In the genomic region with DNA sequence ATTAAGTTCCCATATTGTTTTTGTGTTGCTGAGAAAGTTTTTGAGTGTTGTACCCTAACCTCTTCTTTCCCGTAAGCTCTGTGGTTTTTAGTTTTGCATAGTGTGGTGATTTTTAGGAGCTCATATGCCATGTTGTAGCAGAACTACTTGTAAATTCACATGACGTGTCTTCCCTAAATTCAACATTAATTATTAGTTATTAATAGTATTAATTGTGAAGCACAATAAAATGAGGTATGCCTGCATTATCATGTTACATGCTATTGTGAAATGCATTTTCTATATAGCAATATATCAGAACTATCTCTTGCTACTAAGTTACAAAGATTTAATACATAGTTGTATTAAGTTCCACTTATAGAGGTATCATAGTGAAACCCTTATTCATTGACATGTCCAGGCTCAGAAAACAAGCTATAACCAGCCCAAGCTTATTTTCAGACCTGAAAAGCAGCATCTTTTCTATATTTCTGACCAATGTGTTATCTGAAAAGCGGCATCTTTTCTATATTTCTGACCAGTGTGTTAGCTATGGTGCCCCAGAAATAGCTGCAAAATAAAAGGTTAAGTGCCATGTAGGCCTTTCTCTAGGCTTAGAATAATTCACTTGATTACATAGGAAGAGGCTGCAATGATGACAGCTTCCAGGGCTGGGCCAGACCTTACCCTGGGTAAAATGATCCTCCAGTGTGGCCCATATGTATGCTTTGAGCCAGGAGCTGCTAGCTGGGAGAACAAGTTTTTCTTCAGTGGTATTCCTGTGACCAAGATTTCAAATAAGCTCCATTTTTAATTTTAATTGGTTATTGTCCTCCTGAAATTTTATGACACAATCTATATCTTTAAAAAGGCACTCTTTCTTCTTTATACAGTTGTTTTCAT, we compare ENCODE assay signal across 1 cellular context.
TF ChIP-seq lines count a peak whose summit lies in the region.

No MANE protein-coding gene starts in this region.

TF ChIP-seq in liver, 16 proteins besides CTCF, POLR2A, EP300 and RAD21 (continued from another document):
- no peak for TF ChIP-seq ZBTB33 (IDR thresholded peaks at IDR 0.05)
- TF ChIP-seq FOXA1 (IDR thresholded peaks at IDR 0.05): no peak
- TF ChIP-seq GABPA (IDR thresholded peaks at IDR 0.05 in 1 of 2, conservative IDR thresholded peaks at IDR 0.05 in 1 of 2): no peak
- no peak for TF ChIP-seq HNF4A (conservative IDR thresholded peaks at IDR 0.05)
- no peak for TF ChIP-seq NR2F2 (IDR thresholded peaks at IDR 0.05)
- no peak for TF ChIP-seq HNF4G (IDR thresholded peaks at IDR 0.05)
- TF ChIP-seq SP1 (IDR thresholded peaks at IDR 0.05): no peak
- TF ChIP-seq YY1 (IDR thresholded peaks at IDR 0.05): no peak
- no peak for TF ChIP-seq MAX (IDR thresholded peaks at IDR 0.05)
- TF ChIP-seq JUND (IDR thresholded peaks at IDR 0.05): no peak
- TF ChIP-seq EGR1 (IDR thresholded peaks at IDR 0.05; ENCODE audit: low read depth in 2 of 2): no peak
- TF ChIP-seq FOXA2 (IDR thresholded peaks at IDR 0.05): no peak
- TF ChIP-seq, protein P1, sequence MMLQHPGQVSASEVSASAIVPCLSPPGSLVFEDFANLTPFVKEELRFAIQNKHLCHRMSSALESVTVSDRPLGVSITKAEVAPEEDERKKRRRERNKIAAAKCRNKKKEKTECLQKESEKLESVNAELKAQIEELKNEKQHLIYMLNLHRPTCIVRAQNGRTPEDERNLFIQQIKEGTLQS (IDR thresholded peaks at IDR 0.05): no peak
